9 cellular contexts compared by ENCODE assay signal in the genomic region with DNA sequence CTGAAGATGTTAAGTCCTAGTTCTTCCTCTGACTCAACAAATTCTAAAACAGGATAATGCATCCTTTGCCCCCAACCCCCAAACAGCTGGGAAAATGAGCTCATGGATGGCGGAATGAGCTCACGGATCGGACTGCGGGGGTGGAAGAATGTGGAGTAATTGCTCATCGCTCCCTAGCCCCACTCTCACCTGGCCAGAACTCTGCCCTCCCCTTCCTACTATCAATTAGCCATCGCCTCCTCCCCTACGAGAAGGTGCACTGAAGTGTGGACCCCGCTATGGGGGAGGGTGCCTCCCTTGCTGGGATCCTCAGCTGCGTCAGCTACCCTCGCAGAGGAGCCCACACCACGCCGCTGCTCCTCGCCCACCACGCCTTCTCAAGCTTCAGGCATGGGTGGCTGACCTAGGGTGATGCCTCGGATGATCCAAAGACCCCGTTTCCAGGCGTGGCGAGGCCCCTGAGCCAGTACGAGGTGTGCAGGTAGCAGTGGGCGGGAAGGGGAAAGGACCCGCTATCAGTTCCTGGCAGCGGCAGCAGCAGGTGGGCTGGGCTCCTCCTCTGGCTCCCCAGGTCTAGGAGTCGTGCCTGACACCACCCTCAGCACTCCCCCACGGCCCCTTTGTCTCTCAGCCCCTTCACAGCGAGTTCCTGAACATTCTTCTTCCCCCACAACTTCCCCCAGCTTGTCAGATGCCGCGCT.
A peak's percentile ranks its signal among the peaks of the same experiment; 100 is the strongest.
DNase-seq lines count a peak whose midpoint lies in the region; ATAC-seq and FAIRE-seq lines count a peak whose summit lies in the region.
"Had no signal": no experiment of that assay in that cellular context is flagged by ENCODE, and none has a peak within 500 bp of the region (broad histone marks: within the 10 kb centered on the region; RNA-seq: fewer than 3 reads in every experiment).

No MANE protein-coding gene starts in this region.

- peak; percentile 66 for FAIRE-seq in urothelium cell line (lab: Jason Lieb, UNC)

- no peak overlapping the region for H3K9ac ChIP-seq in adipocyte (ENCODE audit: low read length)

- peaks cover 23% of the 10 kb centered on the region for H3K36me3 ChIP-seq in adipocyte (ENCODE audit: control insufficient read depth, insufficient read depth, low read length, severe bottlenecking)

- no peaks in the 10 kb centered on the region for H3K9me3 ChIP-seq in adipocyte (ENCODE audit: control insufficient read depth, low read length)

- peak; percentile 30 for DNase-seq in stimulated activated CD4-positive, alpha-beta T cell treated with anti-CD3 and anti-CD28 coated beads, Interleukin-12 subunit alpha, Interleukin-12 subunit beta, amount 100 ng/mL, for 4 hours
- DNase-seq in stimulated activated CD4-positive, alpha-beta T cell treated with anti-CD3 and anti-CD28 coated beads, Interleukin-2, amount 100 ng/mL, for 48 hours, result no peak
- DNase-seq in adipocyte (ENCODE audit: low read depth) (peak; percentile 36), left kidney (ENCODE audit: low read depth, low spot score) (peak; percentile 88), urothelium cell line (ENCODE audit: low spot score) (peak; percentile 85), left colon (no peak), NCI-H1092 (lab: John Stamatoyannopoulos, UW) (no peak), DMS 273 (lab: John Stamatoyannopoulos, UW; ENCODE audit: unreplicated experiment) (no peak)
- DNase-seq: activated effector memory CD4-positive, alpha-beta T cell treated with anti-CD3 and anti-CD28 coated beads, Interleukin-2, amount 50 U/mL, for 16 hours had no signal

- no peak overlapping the region for H3K4me3 ChIP-seq in adipocyte (ENCODE audit: low read length)

- ATAC-seq in left colon, result no peak

- intact Hi-C loops in left colon (cut with DNase I, micrococcal nuclease), result no loop called here

- H3K27me3 ChIP-seq in adipocyte (replicated peaks; ENCODE audit: control insufficient read depth, insufficient read depth, low read length), result no peaks in the 10 kb centered on the region

- peaks cover 11% of the 10 kb centered on the region for H3K4me1 ChIP-seq in adipocyte (ENCODE audit: control insufficient read depth, insufficient read depth, low read length)

Comparison
In these comparisons a context has a peak if more than half of its experiments do, and no peak if none do; other contexts are left out.
1. DNase-seq: peak in stimulated activated CD4-positive, alpha-beta T cell treated with anti-CD3 and anti-CD28 coated beads, Interleukin-12 subunit alpha, Interleukin-12 subunit beta, amount 100 ng/mL, for 4 hours (single experiment), adipocyte (single experiment), left kidney (single experiment) and urothelium cell line (single experiment); none in stimulated activated CD4-positive, alpha-beta T cell treated with anti-CD3 and anti-CD28 coated beads, Interleukin-2, amount 100 ng/mL, for 48 hours (0 of 2), left colon (0 of 2), NCI-H1092 (single experiment) and DMS 273 (single experiment).